ENCODE assay signal across 9 cellular contexts in genomic region chr11:62554377-62554776, GRCh38. TPM values are rescaled to one million over a fixed set of nuclear protein-coding genes. Genes with fewer than 3 reads are reported as not detected.
DNase-seq lines count a peak whose midpoint lies in the region; ATAC-seq and TF ChIP-seq lines count a peak whose summit lies in the region.
"Had no signal": no experiment of that assay in that cellular context is flagged by ENCODE, and none has a peak within 500 bp of the region (broad histone marks: within the 10 kb centered on the region; RNA-seq: fewer than 3 reads in every experiment).

No MANE protein-coding gene starts in this region.

- no peak overlapping the region for H3K9ac ChIP-seq in DND-41 (ENCODE audit: low read depth, low read length)

- H3K27ac ChIP-seq in DND-41 (ENCODE audit: low read length) (peak overlapping the region; percentile 92), epithelial cell of prostate (peak overlapping the region; percentile 99), sigmoid colon (peak overlapping the region; percentile 92 to 100 (median 96))

- H3K27me3 ChIP-seq in DND-41 (ENCODE audit: insufficient read depth, low read length, poor library complexity) (no peaks in the 10 kb centered on the region), sigmoid colon (no peaks in the 10 kb centered on the region)

- H3K36me3 ChIP-seq in DND-41 (ENCODE audit: insufficient read depth, low read length) (peaks cover 18% of the 10 kb centered on the region), sigmoid colon (peaks cover 6 to 20% (median 10%) of the 10 kb centered on the region in 4 donors)

- TF ChIP-seq EP300 in sigmoid colon (IDR thresholded peaks at IDR 0.05): no peak

- no peak overlapping the region for H3K4me3 ChIP-seq in DND-41 (ENCODE audit: low read depth in 1 of 2, low read length in 2 of 2)
- H3K4me3 ChIP-seq in sigmoid colon: no peak overlapping the region

- H3K4me2 ChIP-seq in DND-41 (ENCODE audit: insufficient read depth, low read length): peak overlapping the region; percentile 59

- H3K4me1 ChIP-seq in DND-41 (ENCODE audit: insufficient read depth, low read length) (peaks cover 58% of the 10 kb centered on the region), sigmoid colon (peaks cover 0 to 77% (median 74%) of the 10 kb centered on the region in 4 donors)

- no peaks in the 10 kb centered on the region for H3K79me2 ChIP-seq in DND-41 (ENCODE audit: insufficient read depth, low read length)

- no peak for TF ChIP-seq POLR2A in sigmoid colon (IDR thresholded peaks at IDR 0.05)

- TF ChIP-seq CTCF in DND-41 (IDR thresholded peaks at IDR 0.05; ENCODE audit: borderline replicate concordance, extremely low read depth, low read length, poor library complexity, severe bottlenecking) (no peak), sigmoid colon (IDR thresholded peaks at IDR 0.05) (no peak)

- no peak for ATAC-seq in DND-41 (ENCODE audit: insufficient read depth, low read depth)

- peaks cover 24% of the 10 kb centered on the region for H4K20me1 ChIP-seq in DND-41 (ENCODE audit: insufficient read depth, low read length)

- in situ Hi-C loops in G401 (cut with HindIII; ENCODE audit: low sequenced_read_pairs): loop anchor here (25.0 kb wide), 1 partner anchor 117 kb away; no protein-coding TSS in a partner anchor

- 70 to 81% methylated on average over 2 of the region's 2 CpGs for WGBS in sigmoid colon, 2 donors

- H3K9me3 ChIP-seq in DND-41 (ENCODE audit: insufficient read depth, low read length, severe bottlenecking): no peaks in the 10 kb centered on the region
- H3K9me3 ChIP-seq in sigmoid colon: no peaks in the 10 kb centered on the region

- DNase-seq in DND-41 (no peak), RPMI8226 (peak; percentile 63), epithelial cell of prostate (ENCODE audit: low read depth, low spot score) (no peak), sigmoid colon (peak; percentile 72), G401 (ENCODE audit: low spot score) (no peak), amygdala (lab: John Stamatoyannopoulos, UW) (no peak), NAMALWA (ENCODE audit: low spot score) (no peak)
- DNase-seq in stimulated activated naive CD4-positive, alpha-beta T cell treated with Interleukin-2 at 50 U/mL for 16 hours (lab: John Stamatoyannopoulos, UW): no peak
- DNase-seq: NCI-H1105 treated with DMSO at 0.1 percent for 48 hours had no signal

- intact Hi-C loops in sigmoid colon (cut with DNase I): loop anchor here (5.0 kb wide), 1 partner anchor 48 kb away; the partner anchor contains the start of gene MTA2

- no peak overlapping the region for H2AFZ ChIP-seq in DND-41 (ENCODE audit: low read depth, low read length)

RNA-seq across cellular contexts. Expression of gene AHNAK, which starts 7.8 kb away (rescaled TPM):
- total RNA-seq in sigmoid colon: 1,000 to 10,000 TPM in 2 of 4 donors, 100 to 1,000 TPM in 2; 751 to 1,294 (median 1,065) TPM
- 100 to 1,000 TPM in 1 of 3 donors, 10 to 100 TPM in 2; 82.3 to 141 (median 85.5) TPM for polyA plus RNA-seq in sigmoid colon
- total RNA-seq in G401 (2014; rRNA removed; shearing (Covaris generic)): 161 and 197 TPM in 2 replicates

RNA-seq across cellular contexts. Expression of gene EEF1G, which starts 19.3 kb away (rescaled TPM):
- total RNA-seq in sigmoid colon: 1,000 to 10,000 TPM; 1,344 to 1,788 (median 1,576) TPM
- 1,000 to 10,000 TPM; 1,418 to 2,108 (median 1,957) TPM for polyA plus RNA-seq in sigmoid colon
- 3,525 and 3,828 TPM in 2 replicates for total RNA-seq in G401 (2014; rRNA removed; shearing (Covaris generic))

RNA-seq across cellular contexts. Expression of gene TUT1, which starts 36.9 kb away (rescaled TPM):
- total RNA-seq in sigmoid colon: 1 to 10 TPM; 5.4 to 7.1 (median 6.2) TPM
- 10 to 100 TPM in 1 of 3 donors, 1 to 10 TPM in 2; 5.3 to 16.8 (median 6.0) TPM for polyA plus RNA-seq in sigmoid colon
- 16.5 and 17.6 TPM in 2 replicates for total RNA-seq in G401 (2014; rRNA removed; shearing (Covaris generic))

RNA-seq across cellular contexts. Expression of gene MTA2, which starts 47.3 kb away (rescaled TPM):
- 10 to 100 TPM; 50.1 to 62.2 (median 58.1) TPM for total RNA-seq in sigmoid colon
- polyA plus RNA-seq in sigmoid colon: 10 to 100 TPM; 28.8 to 86.3 (median 36.1) TPM
- total RNA-seq in G401 (2014; rRNA removed; shearing (Covaris generic)): 190 and 224 TPM in 2 replicates

RNA-seq across cellular contexts. Expression of gene EML3, which starts 58.2 kb away (rescaled TPM):
- 10 to 100 TPM; 19.6 to 39.5 (median 30.2) TPM for total RNA-seq in sigmoid colon
- 10 to 100 TPM; 10.6 to 50.7 (median 16.2) TPM for polyA plus RNA-seq in sigmoid colon
- 33.2 and 55.7 TPM in 2 replicates for total RNA-seq in G401 (2014; rRNA removed; shearing (Covaris generic))

Comparison
In these comparisons a context has a peak if more than half of its experiments do, and no peak if none do; other contexts are left out.
1. DNase-seq: peak in RPMI8226 (single experiment) and sigmoid colon (single experiment); none in DND-41 (single experiment), epithelial cell of prostate (single experiment), G401 (single experiment), stimulated activated naive CD4-positive, alpha-beta T cell treated with Interleukin-2 at 50 U/mL for 16 hours (single experiment), amygdala (0 of 56) and NAMALWA (single experiment).
2. Peak in every context shown above with its lines, with median percentiles within 50 percentile points of each other: H3K27ac ChIP-seq.